ENCODE assay signal across 1 cellular context in the genomic region with DNA sequence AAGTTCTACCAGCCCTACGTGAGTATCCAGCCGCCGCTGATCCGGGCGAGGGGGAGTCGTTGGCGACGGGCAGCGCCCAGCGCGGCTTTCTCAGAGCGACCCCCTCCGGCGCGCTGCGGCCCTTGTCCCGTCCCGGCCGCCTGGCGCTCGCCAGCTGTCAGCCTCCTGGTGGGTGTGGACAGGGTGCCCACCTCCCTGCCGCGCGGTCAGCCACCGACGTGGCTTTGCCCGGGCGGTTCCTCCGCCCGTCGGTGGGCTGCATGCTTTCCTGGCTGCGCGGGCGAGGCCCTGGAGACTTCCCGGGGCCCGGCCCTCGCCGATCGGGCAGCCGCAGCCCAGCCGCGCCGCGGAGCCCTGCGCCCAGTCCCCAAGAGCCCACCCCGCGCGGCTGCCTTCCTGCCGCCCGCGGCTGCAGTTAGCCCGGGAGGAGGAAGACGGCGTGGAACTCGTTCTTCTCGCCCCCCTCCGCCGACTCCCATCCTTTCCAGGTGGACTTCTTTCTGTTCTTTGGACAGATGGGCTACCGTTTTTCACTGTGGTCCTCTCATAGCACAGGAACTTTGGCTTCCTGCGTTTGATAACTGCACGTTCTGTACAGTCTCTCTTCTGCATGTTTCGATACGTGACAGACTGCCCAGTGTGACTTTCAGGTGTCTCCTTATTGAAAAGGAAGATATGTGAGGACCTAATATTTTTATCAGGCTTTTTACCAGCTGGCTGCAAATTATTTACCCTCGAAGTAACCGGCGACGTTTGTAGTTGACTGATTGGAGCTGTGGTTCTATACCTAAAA.
TF ChIP-seq lines count a peak whose summit lies in the region.

No MANE protein-coding gene starts in this region.

TF ChIP-seq in HepG2, 621 proteins besides CTCF, POLR2A, EP300 and RAD21 (continued from another document and continues in another):
- TF ChIP-seq KIAA2018 (CRISPR knock-in tag; IDR thresholded peaks at IDR 0.05; ENCODE audit: borderline replicate concordance): no peak
- TF ChIP-seq TFE3 (CRISPR knock-in tag; IDR thresholded peaks at IDR 0.05): no peak
- TF ChIP-seq GTF2F1 (IDR thresholded peaks at IDR 0.05; ENCODE audit: low read length): no peak
- TF ChIP-seq SOX5 (CRISPR knock-in tag; IDR thresholded peaks at IDR 0.05; ENCODE audit: borderline replicate concordance): no peak
- peak; percentile 57 for TF ChIP-seq AGO1 (IDR thresholded peaks at IDR 0.05; ENCODE audit: low read depth, low read length, poor library complexity, severe bottlenecking)
- TF ChIP-seq HOXA7 (CRISPR knock-in tag; IDR thresholded peaks at IDR 0.05): no peak
- peak; percentile 79 for TF ChIP-seq TFAP4 (IDR thresholded peaks at IDR 0.05; ENCODE audit: borderline replicate concordance, low read depth)
- no peak for TF ChIP-seq GPN1 (CRISPR knock-in tag; IDR thresholded peaks at IDR 0.05; ENCODE audit: borderline replicate concordance)
- TF ChIP-seq ZBTB33 (CRISPR knock-in tag; IDR thresholded peaks at IDR 0.05): no peak
- no peak for TF ChIP-seq EEA1 (CRISPR knock-in tag; IDR thresholded peaks at IDR 0.05; ENCODE audit: borderline replicate concordance)
- TF ChIP-seq KLF11 (CRISPR knock-in tag; IDR thresholded peaks at IDR 0.05): no peak
- TF ChIP-seq, protein P1, sequence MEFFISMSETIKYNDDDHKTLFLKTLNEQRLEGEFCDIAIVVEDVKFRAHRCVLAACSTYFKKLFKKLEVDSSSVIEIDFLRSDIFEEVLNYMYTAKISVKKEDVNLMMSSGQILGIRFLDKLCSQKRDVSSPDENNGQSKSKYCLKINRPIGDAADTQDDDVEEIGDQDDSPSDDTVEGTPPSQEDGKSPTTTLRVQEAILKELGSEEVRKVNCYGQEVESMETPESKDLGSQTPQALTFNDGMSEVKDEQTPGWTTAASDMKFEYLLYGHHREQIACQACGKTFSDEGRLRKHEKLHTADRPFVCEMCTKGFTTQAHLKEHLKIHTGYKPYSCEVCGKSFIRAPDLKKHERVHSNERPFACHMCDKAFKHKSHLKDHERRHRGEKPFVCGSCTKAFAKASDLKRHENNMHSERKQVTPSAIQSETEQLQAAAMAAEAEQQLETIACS (CRISPR knock-in tag; IDR thresholded peaks at IDR 0.05): 0 out of 2 replicates have a peak, but pooled peaks have one; percentile 9
- no peak for TF ChIP-seq THAP11 (CRISPR knock-in tag; IDR thresholded peaks at IDR 0.05)
- no peak for TF ChIP-seq ZNF12 (CRISPR knock-in tag; IDR thresholded peaks at IDR 0.05)
- TF ChIP-seq SKIL (CRISPR knock-in tag; IDR thresholded peaks at IDR 0.05; ENCODE audit: borderline replicate concordance): no peak
- no peak; the same call in 1 of the 2 replicates for TF ChIP-seq ZNF776 (CRISPR knock-in tag; IDR thresholded peaks at IDR 0.05)
- no peak for TF ChIP-seq ZNF280D (CRISPR knock-in tag; IDR thresholded peaks at IDR 0.05)
- TF ChIP-seq NFE2L1 (CRISPR knock-in tag; IDR thresholded peaks at IDR 0.05; ENCODE audit: borderline replicate concordance): 0 out of 2 replicates have a peak, but pooled peaks have one; percentile 45
- no peak for TF ChIP-seq NFYB (CRISPR knock-in tag; IDR thresholded peaks at IDR 0.05)
- no peak for TF ChIP-seq FOXA1 (IDR thresholded peaks at IDR 0.05)
- TF ChIP-seq FOXA1 (CRISPR knock-in tag; IDR thresholded peaks at IDR 0.05): no peak
- TF ChIP-seq ZBTB8A (CRISPR knock-in tag; IDR thresholded peaks at IDR 0.05; ENCODE audit: borderline replicate concordance, low read depth): no peak; the same call in 1 of the 2 replicates
- TF ChIP-seq HDAC1 (CRISPR knock-in tag; IDR thresholded peaks at IDR 0.05): peak; percentile 11; the same call in 1 of the 2 replicates
- no peak for TF ChIP-seq ZNF607 (CRISPR knock-in tag; IDR thresholded peaks at IDR 0.05; ENCODE audit: borderline replicate concordance)
- TF ChIP-seq PHF21A (CRISPR knock-in tag; IDR thresholded peaks at IDR 0.05): no peak
- no peak for TF ChIP-seq ZNF530 (CRISPR knock-in tag; IDR thresholded peaks at IDR 0.05; ENCODE audit: low read depth)
- TF ChIP-seq STAT5B (CRISPR knock-in tag; IDR thresholded peaks at IDR 0.05): no peak
- TF ChIP-seq ESRRA (CRISPR knock-in tag; IDR thresholded peaks at IDR 0.05; ENCODE audit: low read depth): no peak
- peak; percentile 75 for TF ChIP-seq RBFOX2 (IDR thresholded peaks at IDR 0.05; ENCODE audit: low read depth, low read length)
- TF ChIP-seq ZBTB38 (CRISPR knock-in tag; IDR thresholded peaks at IDR 0.05): 0 out of 2 replicates have a peak, but pooled peaks have one; percentile 0
- no peak for TF ChIP-seq NFATC3 (CRISPR knock-in tag; IDR thresholded peaks at IDR 0.05)
- no peak for TF ChIP-seq CHD2 (IDR thresholded peaks at IDR 0.05; ENCODE audit: low read depth, low read length)
- 0 out of 2 replicates have a peak, but pooled peaks have one; percentile 9 for TF ChIP-seq ZNF788 (CRISPR knock-in tag; IDR thresholded peaks at IDR 0.05; ENCODE audit: borderline replicate concordance)
- TF ChIP-seq ZNF766 (CRISPR knock-in tag; IDR thresholded peaks at IDR 0.05; ENCODE audit: borderline replicate concordance): no peak
- no peak for TF ChIP-seq MED8 (CRISPR knock-in tag; IDR thresholded peaks at IDR 0.05; ENCODE audit: insufficient replicate concordance)
- TF ChIP-seq HHEX (CRISPR knock-in tag; IDR thresholded peaks at IDR 0.05): no peak
- TF ChIP-seq BORCS8-MEF2B (CRISPR knock-in tag; IDR thresholded peaks at IDR 0.05): no peak
